26 cellular contexts compared by ENCODE assay signal in genomic region chr22:35269630-35270029, GRCh38.
"Had no signal": no experiment of that assay in that cellular context is flagged by ENCODE, and none has a peak within 500 bp of the region (broad histone marks: within the 10 kb centered on the region; RNA-seq: fewer than 3 reads in every experiment).

No MANE protein-coding gene starts in this region.

- H3K4me3 Mint-ChIP-seq: activated naive CD8-positive, alpha-beta T cell treated with anti-CD3 and anti-CD28 coated beads for 36 hours; naive thymus-derived CD4-positive, alpha-beta T cell; neural progenitor cell; T-helper 2 cell treated with Interferon-gamma antibody and Interleukin-4, amounts not matched to agents 5 μg/mL and 100 μg/mL, for 36 hours had no signal

- H3K27ac Mint-ChIP-seq: activated naive CD8-positive, alpha-beta T cell treated with anti-CD3 and anti-CD28 coated beads for 36 hours; neural progenitor cell; T-helper 2 cell treated with Interferon-gamma antibody and Interleukin-4, amounts not matched to agents 5 μg/mL and 100 μg/mL, for 36 hours had no signal

- ATAC-seq: body of pancreas; gastrocnemius medialis; left ventricle myocardium superior; naive thymus-derived CD4-positive, alpha-beta T cell had no signal

- DNase-seq: activated CD4-positive, alpha-beta T cell treated with anti-CD3 and anti-CD28 coated beads for 4 hours; activated CD4-positive, alpha-beta T cell treated with anti-CD3 and anti-CD28 coated beads, Interleukin-2, amount 50 U/mL, for 48 hours; activated CD4-positive, CD25-positive, alpha-beta regulatory T cell; activated CD8-positive, alpha-beta memory T cell treated with anti-CD3 and anti-CD28 coated beads for 24 hours; activated gamma-delta T cell treated with Interleukin-2 at 50 U/mL for 16 hours; activated naive CD8-positive, alpha-beta T cell treated with anti-CD3 and anti-CD28 coated beads for 36 hours; activated T-cell treated with anti-CD3 and anti-CD28 coated beads, Interleukin-2, amount 50 U/mL, for 1 hour; adrenal gland; aorta; body of pancreas; cerebellar nuclear complex; colonic mucosa; dorsolateral prefrontal cortex; effector memory CD4-positive, alpha-beta T cell; erythroblast; gastrocnemius medialis; glutamatergic neuron; left ventricle myocardium superior; naive thymus-derived CD4-positive, alpha-beta T cell; stimulated activated CD4-positive, alpha-beta T cell treated with anti-CD3 and anti-CD28 coated beads, Interleukin-15, amount 100 ng/mL, for 24 hours; stimulated activated CD4-positive, alpha-beta T cell treated with anti-CD3 and anti-CD28 coated beads, Interleukin-2, amount 100 ng/mL, for 24 hours; stimulated activated naive CD4-positive, alpha-beta T cell; trophoblast cell; uterus had no signal

- H3K9me3 Mint-ChIP-seq: activated naive CD8-positive, alpha-beta T cell treated with anti-CD3 and anti-CD28 coated beads for 36 hours; naive thymus-derived CD4-positive, alpha-beta T cell; neural progenitor cell; T-helper 2 cell treated with Interferon-gamma antibody and Interleukin-4, amounts not matched to agents 5 μg/mL and 100 μg/mL, for 36 hours had no signal

- H3K27me3 Mint-ChIP-seq: activated naive CD8-positive, alpha-beta T cell treated with anti-CD3 and anti-CD28 coated beads for 36 hours; naive thymus-derived CD4-positive, alpha-beta T cell had no signal

- H3K4me1 Mint-ChIP-seq: neural progenitor cell had no signal
